13 cellular contexts compared by ENCODE assay signal in the genomic region with DNA sequence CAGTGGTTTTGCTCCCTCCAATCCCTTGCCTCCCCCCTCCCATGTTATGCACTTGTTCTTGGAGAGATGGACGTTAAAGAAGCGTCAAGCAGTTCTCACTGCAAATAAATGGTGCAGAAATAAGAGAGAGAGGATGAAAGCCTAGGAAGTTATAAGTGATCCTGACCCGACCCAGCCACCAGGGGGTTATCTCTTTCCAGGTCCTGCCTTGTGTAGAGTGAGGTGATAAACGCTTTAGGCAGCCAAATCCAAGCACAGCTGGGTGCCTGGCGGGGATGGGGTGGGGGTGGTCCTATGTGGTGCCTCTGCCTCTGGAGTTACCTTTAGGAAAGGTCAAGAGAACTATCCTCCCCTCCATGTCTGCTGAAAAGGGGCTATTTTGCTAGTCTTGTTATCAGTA. TPM values are rescaled to one million over a fixed set of nuclear protein-coding genes. Genes with fewer than 3 reads are reported as not detected.
A peak's percentile ranks its signal among the peaks of the same experiment; 100 is the strongest.
DNase-seq lines count a peak whose midpoint lies in the region; ATAC-seq and TF ChIP-seq lines count a peak whose summit lies in the region.
"Had no signal": no experiment of that assay in that cellular context is flagged by ENCODE, and none has a peak within 500 bp of the region (broad histone marks: within the 10 kb centered on the region; RNA-seq: fewer than 3 reads in every experiment).

No MANE protein-coding gene starts in this region.

- H4K20me1 ChIP-seq in GM23338 (replicated peaks; ENCODE audit: insufficient read depth): peaks cover 25% of the 10 kb centered on the region
- no peaks in the 10 kb centered on the region for H4K20me1 ChIP-seq in PC-3 (ENCODE audit: low read length)

- no peaks in the 10 kb centered on the region for H3K9me3 ChIP-seq in PC-3 (ENCODE audit: low read length)
- H3K9me3 ChIP-seq: heart right ventricle had no signal

- H3K4me2 ChIP-seq in GM23338 (peak overlapping the region; percentile 43; the same call in 1 of the 2 replicates), PC-3 (ENCODE audit: low read length) (no peak overlapping the region)

- H3K27ac ChIP-seq in GM23338 (ENCODE audit: low read depth): no peak overlapping the region
- H3K27ac ChIP-seq in PC-3 (ENCODE audit: low read length): no peak overlapping the region
- H3K27ac ChIP-seq: heart right ventricle had no signal

- intact Hi-C loops in PC-3 (cut with micrococcal nuclease) (no loop called here), left ventricle myocardium superior (cut with micrococcal nuclease) (no loop called here)

- H3K4me1 Mint-ChIP-seq in GM23338: peaks cover 47% of the 10 kb centered on the region
- peaks cover 8% of the 10 kb centered on the region for H3K4me1 Mint-ChIP-seq in activated T-cell treated with anti-CD3 and anti-CD28 coated beads, Interleukin-2, amount 50 U/mL, for 4 hours (ENCODE audit: low read depth)

- peaks cover 3% of the 10 kb centered on the region; the same call in 2 of the 3 replicates for H3K9me3 Mint-ChIP-seq in GM23338
- no peaks in the 10 kb centered on the region for H3K9me3 Mint-ChIP-seq in activated T-cell treated with anti-CD3 and anti-CD28 coated beads, Interleukin-2, amount 50 U/mL, for 4 hours
- H3K9me3 Mint-ChIP-seq: activated naive CD8-positive, alpha-beta T cell treated with anti-CD3 and anti-CD28 coated beads, Interleukin-2, amount 50 U/mL, for 24 hours had no signal

- H3K27ac Mint-ChIP-seq in GM23338: no peak overlapping the region
- H3K27ac Mint-ChIP-seq: activated naive CD8-positive, alpha-beta T cell treated with anti-CD3 and anti-CD28 coated beads, Interleukin-2, amount 50 U/mL, for 24 hours; T-helper 17 cell had no signal

- ATAC-seq in GM23338 (no peak), PC-3 (no peak), left ventricle myocardium superior (no peak), HG02981 (IDR thresholded peaks at IDR 0.05; ENCODE audit: unreplicated experiment) (no peak)
- no peak for ATAC-seq in activated T-cell treated with anti-CD3 and anti-CD28 coated beads, Interleukin-2, amount 50 U/mL, for 4 hours
- ATAC-seq: activated naive CD8-positive, alpha-beta T cell treated with anti-CD3 and anti-CD28 coated beads, Interleukin-2, amount 50 U/mL, for 24 hours; heart right ventricle; T-helper 17 cell had no signal

- H3K27me3 Mint-ChIP-seq in GM23338 (ENCODE audit: insufficient read depth, low read depth, poor library complexity): peaks cover 98% of the 10 kb centered on the region
- peaks cover 83% of the 10 kb centered on the region for H3K27me3 Mint-ChIP-seq in activated T-cell treated with anti-CD3 and anti-CD28 coated beads, Interleukin-2, amount 50 U/mL, for 4 hours (ENCODE audit: low read depth)

- TF ChIP-seq CTCF in GM23338 (conservative IDR thresholded peaks at IDR 0.05; ENCODE audit: low read depth in 2 of 2) (peak; percentile 20 to 44; a peak in 2 of 4 replicates), PC-3 (conservative IDR thresholded peaks at IDR 0.05; ENCODE audit: low read depth, low read length) (0 out of 2 replicates have a peak, but pooled peaks have one; percentile 24), kidney epithelial cell (IDR thresholded peaks at IDR 0.05; ENCODE audit: insufficient read depth, low read length, poor library complexity, severe bottlenecking) (peak; percentile 18)

- H3K27me3 ChIP-seq in GM23338 (ENCODE audit: insufficient read depth) (peaks cover 100% of the 10 kb centered on the region), PC-3 (ENCODE audit: low read length) (no peaks in the 10 kb centered on the region), kidney epithelial cell (ENCODE audit: control insufficient read depth, insufficient read depth, low read length) (peaks cover 67% of the 10 kb centered on the region)

- DNase-seq in DMS53 (lab: John Stamatoyannopoulos, UW) (peak; percentile 13), DMS53 treated with DMSO at 0.1 percent for 48 hours (lab: John Stamatoyannopoulos, UW; ENCODE audit: unreplicated experiment) (no peak), GM23338 (ENCODE audit: low spot score) (peak; percentile 68), PC-3 (no peak), kidney epithelial cell (ENCODE audit: low read depth) (no peak), left ventricle myocardium superior (no peak)
- DNase-seq in activated T-cell treated with anti-CD3 and anti-CD28 coated beads, Interleukin-2, amount 50 U/mL, for 4 hours: no peak
- DNase-seq: activated naive CD8-positive, alpha-beta T cell treated with anti-CD3 and anti-CD28 coated beads, Interleukin-2, amount 50 U/mL, for 24 hours; heart right ventricle; posterior cingulate gyrus; stimulated activated CD4-positive, alpha-beta T cell treated with anti-CD3 and anti-CD28 coated beads, Interleukin-4, amount 100 ng/mL, for 4 hours; T-helper 17 cell had no signal

- H2AFZ ChIP-seq in GM23338 (no peak overlapping the region), PC-3 (ENCODE audit: low read length) (no peak overlapping the region)

- POLR2A ChIA-PET in PC-3 (lab: Charles Lee; ENCODE audit: unreplicated experiment): no interaction called here

- H3K9ac ChIP-seq in PC-3 (ENCODE audit: low read length): no peak overlapping the region

- peaks cover 58% of the 10 kb centered on the region for H3K4me1 ChIP-seq in GM23338 (ENCODE audit: insufficient read depth)
- peaks cover 11% of the 10 kb centered on the region for H3K4me1 ChIP-seq in PC-3 (ENCODE audit: insufficient read depth, low read length)

- H3K36me3 Mint-ChIP-seq in GM23338 (ENCODE audit: low read depth): no peaks in the 10 kb centered on the region
- no peaks in the 10 kb centered on the region for H3K36me3 Mint-ChIP-seq in activated T-cell treated with anti-CD3 and anti-CD28 coated beads, Interleukin-2, amount 50 U/mL, for 4 hours (ENCODE audit: insufficient read depth)

- no peak overlapping the region for H3K4me3 Mint-ChIP-seq in GM23338
- H3K4me3 Mint-ChIP-seq in activated T-cell treated with anti-CD3 and anti-CD28 coated beads, Interleukin-2, amount 50 U/mL, for 4 hours: no peak overlapping the region
- H3K4me3 Mint-ChIP-seq: activated naive CD8-positive, alpha-beta T cell treated with anti-CD3 and anti-CD28 coated beads, Interleukin-2, amount 50 U/mL, for 24 hours; T-helper 17 cell had no signal

- H3K9me2 ChIP-seq in GM23338 (ENCODE audit: insufficient read depth) (no peaks in the 10 kb centered on the region), PC-3 (replicated peaks; ENCODE audit: low read length) (no peaks in the 10 kb centered on the region)

- H3F3A ChIP-seq in GM23338 (replicated peaks; ENCODE audit: low read depth) (peaks cover 50% of the 10 kb centered on the region), PC-3 (ENCODE audit: low read length, unreplicated experiment) (no peaks in the 10 kb centered on the region)

- H3K36me3 ChIP-seq in GM23338 (ENCODE audit: insufficient read depth): no peaks in the 10 kb centered on the region
- no peaks in the 10 kb centered on the region for H3K36me3 ChIP-seq in PC-3 (ENCODE audit: low read depth, low read length)
- H3K36me3 ChIP-seq in kidney epithelial cell (ENCODE audit: control insufficient read depth, insufficient read depth, low read length): no peaks in the 10 kb centered on the region
- H3K36me3 ChIP-seq: heart right ventricle had no signal

- CTCF ChIA-PET in PC-3 (lab: Charles Lee): interaction anchor here (0.5 kb wide), 1 partner anchor 342 kb away, joined by 3 read pairs; no protein-coding TSS in a partner anchor

- BruUV-seq in PC-3 (replicated peaks; lab: Mats Ljungman, UMichigan): no TSS peak

- H3K79me2 ChIP-seq in GM23338 (replicated peaks; ENCODE audit: insufficient read depth) (no peaks in the 10 kb centered on the region), PC-3 (ENCODE audit: low read length) (no peaks in the 10 kb centered on the region)

- H3K4me3 ChIP-seq in GM23338 (0 out of 2 replicates have a peak overlapping the region, but pooled peaks have one; percentile 28), PC-3 (ENCODE audit: low read length) (no peak overlapping the region), kidney epithelial cell (ENCODE audit: low read depth, low read length) (no peak overlapping the region)
- H3K4me3 ChIP-seq: heart right ventricle had no signal

TF ChIP-seq in GM23338, 12 proteins besides CTCF, POLR2A, EP300 and RAD21:
- TF ChIP-seq STAT1 (IDR thresholded peaks at IDR 0.05; ENCODE audit: unreplicated experiment) (no peak), ZNF331 (CRISPR knock-in tag; IDR thresholded peaks at IDR 0.05; ENCODE audit: low read depth) (no peak), POLR2AphosphoS5 (IDR thresholded peaks at IDR 0.05; ENCODE audit: low read depth) (no peak), EZH2 (IDR thresholded peaks at IDR 0.05; ENCODE audit: low read depth, unreplicated experiment) (peak; percentile 46), CREB1 (CRISPR knock-in tag; IDR thresholded peaks at IDR 0.05; ENCODE audit: low read depth) (no peak)

RNA-seq across cellular contexts. Expression of a gene that starts 9.1 kb away (rescaled TPM):
- total RNA-seq in GM23338 (2014; rRNA removed; shearing (Covaris generic)): not detected in 2 replicates
- 0.21 TPM in 1 of 2 replicates, not detected in the other for polyA plus RNA-seq in GM23338 (2016; fragmentation: Nextera tagmentation; extraction: Ambion mirVana)
- total RNA-seq in PC-3 (2014; rRNA removed): 29.4 and 35.5 TPM in 2 replicates
- total RNA-seq in kidney epithelial cell: 8.8 and 11.2 TPM in 2 replicates
- under 1 TPM in 1 of 3 donors, not detected in 2; 0.11 TPM for total RNA-seq in activated T-cell treated with anti-CD3 and anti-CD28 coated beads, Interleukin-2, amount 50 U/mL, for 4 hours
- 0.97 TPM for total RNA-seq in left ventricle myocardium superior

Comparison
In these comparisons a context has a peak if more than half of its experiments do, and no peak if none do; other contexts are left out.
1. DNase-seq: peak in DMS53 (single experiment) and GM23338 (single experiment); none in DMS53 treated with DMSO at 0.1 percent for 48 hours (single experiment), PC-3 (single experiment), kidney epithelial cell (single experiment), activated T-cell treated with anti-CD3 and anti-CD28 coated beads, Interleukin-2, amount 50 U/mL, for 4 hours (single experiment) and left ventricle myocardium superior (single experiment).
2. Peak in every context shown above with its lines, with median percentiles within 50 percentile points of each other: CTCF ChIP-seq.